9 cellular contexts compared by ENCODE assay signal in the genomic region with DNA sequence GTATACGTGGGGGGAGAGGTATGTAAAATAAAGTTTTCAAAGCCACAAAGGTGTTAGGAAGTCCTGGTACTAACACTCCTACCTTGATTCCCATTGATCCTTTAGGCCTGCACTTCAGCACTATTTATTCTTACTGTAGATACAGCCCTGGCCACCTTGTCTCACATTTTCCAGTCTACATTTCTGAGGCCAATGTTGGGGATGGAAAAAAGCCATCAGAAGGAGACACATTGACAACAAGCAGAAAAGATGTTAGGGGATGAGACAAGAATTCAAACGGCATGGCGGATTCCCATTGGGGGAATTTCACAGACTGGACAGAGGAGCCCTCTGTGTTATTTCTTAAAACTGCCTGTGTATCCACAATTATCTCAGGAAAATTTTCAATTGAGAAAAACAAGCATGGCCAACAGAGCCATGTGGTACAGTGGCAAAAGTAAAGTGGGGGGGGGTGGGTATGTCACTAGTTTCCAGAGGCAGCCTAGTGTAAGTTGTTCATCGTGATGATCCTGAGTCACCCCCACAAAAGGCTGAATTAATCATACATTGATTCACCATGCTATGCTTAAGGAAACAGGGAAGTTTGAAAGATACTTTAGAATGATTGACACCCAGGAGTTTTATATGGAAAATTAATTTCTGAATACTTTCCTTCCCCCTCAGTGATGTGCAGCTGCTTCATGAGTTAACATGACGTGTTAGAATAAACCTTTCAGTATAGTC. TPM values are rescaled to one million over a fixed set of nuclear protein-coding genes. Genes with fewer than 3 reads are reported as not detected.
A peak's percentile ranks its signal among the peaks of the same experiment; 100 is the strongest.
DNase-seq lines count a peak whose midpoint lies in the region; ATAC-seq and TF ChIP-seq lines count a peak whose summit lies in the region.
"Had no signal": no experiment of that assay in that cellular context is flagged by ENCODE, and none has a peak within 500 bp of the region (broad histone marks: within the 10 kb centered on the region; RNA-seq: fewer than 3 reads in every experiment).

No MANE protein-coding gene starts in this region.

- H3K4me1 ChIP-seq in PC-3 (ENCODE audit: insufficient read depth, low read length) (peaks cover 67% of the 10 kb centered on the region), OCI-LY7 (ENCODE audit: insufficient read depth, low read length, poor library complexity, severe bottlenecking) (peaks cover 22% of the 10 kb centered on the region), mucosa of descending colon (ENCODE audit: low read depth) (peaks cover 59% of the 10 kb centered on the region)

- BruUV-seq in PC-3 (replicated peaks; lab: Mats Ljungman, UMichigan) (no TSS peak), OCI-LY7 (replicated peaks; lab: Mats Ljungman, UMichigan) (no TSS peak)

- peak overlapping the region; percentile 98 for H3K27ac Mint-ChIP-seq in progenitor cell of endocrine pancreas

- H2AFZ ChIP-seq in PC-3 (ENCODE audit: low read length) (no peak overlapping the region), OCI-LY7 (ENCODE audit: low read length) (no peak overlapping the region)

- H4K20me1 ChIP-seq in PC-3 (ENCODE audit: low read length) (peaks cover 6% of the 10 kb centered on the region; the same call in 1 of the 2 replicates), OCI-LY7 (ENCODE audit: insufficient read depth, low read length) (peaks cover 12% of the 10 kb centered on the region; the same call in 1 of the 2 replicates)

- no peaks in the 10 kb centered on the region for H3K27me3 ChIP-seq in PC-3 (ENCODE audit: low read length)

- peaks cover 72% of the 10 kb centered on the region for H3K4me1 Mint-ChIP-seq in progenitor cell of endocrine pancreas (ENCODE audit: low read depth)

- DNase-seq in ELR (ENCODE audit: low read depth) (peak; percentile 94), PC-3 (peak; percentile 91), epithelial cell of esophagus (ENCODE audit: low read depth) (peak; percentile 92), progenitor cell of endocrine pancreas (ENCODE audit: low spot score, unreplicated experiment) (no peak), OCI-LY7 (ENCODE audit: low spot score) (no peak), G401 (ENCODE audit: low spot score) (no peak), mucosa of descending colon (no peak)
- DNase-seq: MV-4-11 had no signal

- H3K9me3 ChIP-seq in PC-3 (ENCODE audit: low read length) (no peaks in the 10 kb centered on the region), OCI-LY7 (ENCODE audit: low read length) (no peaks in the 10 kb centered on the region), mucosa of descending colon (no peaks in the 10 kb centered on the region)

- H3K36me3 Mint-ChIP-seq in progenitor cell of endocrine pancreas (ENCODE audit: insufficient read depth), result peaks cover 1% of the 10 kb centered on the region

- H3K4me3 ChIP-seq in PC-3 (ENCODE audit: low read length) (no peak overlapping the region), epithelial cell of esophagus (ENCODE audit: low read length) (no peak overlapping the region), OCI-LY7 (ENCODE audit: low read depth, low read length, poor library complexity, severe bottlenecking) (no peak overlapping the region), mucosa of descending colon (no peak overlapping the region)

- POLR2A ChIA-PET in PC-3 (lab: Charles Lee; ENCODE audit: unreplicated experiment), result no interaction called here
- POLR2A ChIA-PET in OCI-LY7 (lab: Charles Lee), result no interaction called here

- H3K9me2 ChIP-seq in PC-3 (replicated peaks; ENCODE audit: low read length), result no peaks in the 10 kb centered on the region
- no peaks in the 10 kb centered on the region for H3K9me2 ChIP-seq in OCI-LY7 (ENCODE audit: insufficient read depth, low read length)

- H3K4me2 ChIP-seq in PC-3 (ENCODE audit: low read length) (peak overlapping the region; percentile 19; the same call in 1 of the 2 replicates), OCI-LY7 (ENCODE audit: low read length) (no peak overlapping the region)

- CTCF ChIA-PET in PC-3 (lab: Charles Lee), result no interaction called here
- CTCF ChIA-PET in OCI-LY7 (lab: Charles Lee; ENCODE audit: unreplicated experiment), result no interaction called here

- H3K27ac ChIP-seq in PC-3 (ENCODE audit: low read length), result peak overlapping the region; percentile 79
- no peak overlapping the region for H3K27ac ChIP-seq in OCI-LY7 (ENCODE audit: low read depth, low read length, poor library complexity, severe bottlenecking)

- no peaks in the 10 kb centered on the region for H3K36me3 ChIP-seq in PC-3 (ENCODE audit: low read depth, low read length)
- no peaks in the 10 kb centered on the region for H3K36me3 ChIP-seq in OCI-LY7 (ENCODE audit: insufficient read depth, low read length)
- no peaks in the 10 kb centered on the region for H3K36me3 ChIP-seq in mucosa of descending colon (ENCODE audit: low read depth)

- H3K9ac ChIP-seq in PC-3 (ENCODE audit: low read length), result peak overlapping the region; percentile 41

- intact Hi-C loops in PC-3 (cut with micrococcal nuclease) (loop anchor here (5.0 kb wide), 1 partner anchor 44 kb away; no protein-coding TSS in a partner anchor), OCI-LY7 (cut with micrococcal nuclease; ENCODE audit: unreplicated experiment) (no loop called here), mucosa of descending colon (cut with DNase I, micrococcal nuclease) (no loop called here)

- no peaks in the 10 kb centered on the region for H3K9me3 Mint-ChIP-seq in progenitor cell of endocrine pancreas (ENCODE audit: low read depth)

- in situ Hi-C loops in G401 (cut with HindIII; ENCODE audit: low sequenced_read_pairs), result no loop called here

- no peaks in the 10 kb centered on the region for H3F3A ChIP-seq in PC-3 (ENCODE audit: low read length, unreplicated experiment)

- no peaks in the 10 kb centered on the region for H3K27me3 Mint-ChIP-seq in progenitor cell of endocrine pancreas

- H3K4me3 Mint-ChIP-seq in progenitor cell of endocrine pancreas (ENCODE audit: low read depth), result no peak overlapping the region

- ATAC-seq in PC-3 (peak; percentile 48), GM18519 (IDR thresholded peaks at IDR 0.05; ENCODE audit: low FRiP score, unreplicated experiment) (no peak), mucosa of descending colon (no peak)

- peaks cover 99% of the 10 kb centered on the region for H3K79me2 ChIP-seq in PC-3 (ENCODE audit: low read length)
- no peaks in the 10 kb centered on the region for H3K79me2 ChIP-seq in OCI-LY7 (ENCODE audit: insufficient read depth, low read depth, low read length)

- TF ChIP-seq CTCF in PC-3 (conservative IDR thresholded peaks at IDR 0.05; ENCODE audit: low read depth, low read length) (no peak), epithelial cell of esophagus (IDR thresholded peaks at IDR 0.05; ENCODE audit: insufficient read depth, low read depth, low read length, missing control alignments) (no peak), progenitor cell of endocrine pancreas (IDR thresholded peaks at IDR 0.05; ENCODE audit: unreplicated experiment) (no peak), OCI-LY7 (conservative IDR thresholded peaks at IDR 0.05; ENCODE audit: low read length) (no peak), mucosa of descending colon (IDR thresholded peaks at IDR 0.05) (no peak)

RNA-seq across cellular contexts. Expression of a gene that starts 40.5 kb away (rescaled TPM):
- total RNA-seq in PC-3 (2014; rRNA removed) (26.0 and 31.8 TPM in 2 replicates), progenitor cell of endocrine pancreas (67.2 and 71.7 TPM in 2 replicates), OCI-LY7 (2022) (5.5 and 7.1 TPM in 2 replicates), mucosa of descending colon (10 to 100 TPM; 64.9 to 85.9 (median 74.7) TPM)
- total RNA-seq in OCI-LY7 (2014; rRNA removed; shearing (Covaris generic)), result 3.4 and 4.4 TPM in 2 replicates
- 8.5 and 10.1 TPM in 2 replicates for total RNA-seq in G401 (2014; rRNA removed; shearing (Covaris generic))

Comparison
In these comparisons a context has a peak if more than half of its experiments do, and no peak if none do; other contexts are left out.
1. DNase-seq: peak in ELR (single experiment), PC-3 (single experiment) and epithelial cell of esophagus (single experiment); none in progenitor cell of endocrine pancreas (single experiment), OCI-LY7 (single experiment), G401 (single experiment) and mucosa of descending colon (0 of 3).